Comparison of ENCODE assay signal across 1 cellular context in genomic region chr2:197777823-197778407, GRCh38.
TF ChIP-seq lines count a peak whose summit lies in the region.

No MANE protein-coding gene starts in this region.

TF ChIP-seq in H1, 55 proteins besides CTCF, POLR2A, EP300 and RAD21:
- TF ChIP-seq CHD7 (IDR thresholded peaks at IDR 0.05; ENCODE audit: insufficient replicate concordance, low read length) = peak; percentile 34
- TF ChIP-seq ZNF274 (IDR thresholded peaks at IDR 0.05; ENCODE audit: borderline replicate concordance, extremely low read depth, low read length) = no peak
- no peak for TF ChIP-seq TCF12 (IDR thresholded peaks at IDR 0.05; ENCODE audit: low read depth, low read length)
- TF ChIP-seq PHF8 (conservative IDR thresholded peaks at IDR 0.05; ENCODE audit: low read depth, low read length) = no peak
TF ChIP-seq in H1: peak in this region for 1.
